ENCODE assay signal across 22 cellular contexts in the genomic region with DNA sequence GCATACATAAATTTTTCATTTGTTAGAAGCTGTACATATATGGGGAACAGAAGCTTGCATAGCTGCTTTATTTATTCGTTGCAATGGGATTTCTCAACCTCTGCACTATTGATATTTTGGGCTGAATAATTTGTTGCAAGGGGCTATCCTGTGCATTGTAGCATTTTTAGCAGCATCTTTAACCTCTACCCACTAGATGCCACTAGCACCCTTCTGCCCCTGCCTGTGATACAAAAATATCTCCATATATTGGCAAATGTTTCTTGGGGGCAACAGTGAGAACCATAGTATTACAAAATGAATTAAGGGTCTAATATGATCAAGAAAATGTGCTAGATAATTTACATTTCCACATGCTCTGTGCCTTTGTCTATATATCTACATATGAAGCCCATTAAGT.
DNase-seq lines count a peak whose midpoint lies in the region; ATAC-seq, FAIRE-seq and TF ChIP-seq lines count a peak whose summit lies in the region.
"Had no signal": no experiment of that assay in that cellular context is flagged by ENCODE, and none has a peak within 500 bp of the region (broad histone marks: within the 10 kb centered on the region; RNA-seq: fewer than 3 reads in every experiment).

No MANE protein-coding gene starts in this region.

- TF ChIP-seq CTCF in left ventricle myocardium inferior (IDR thresholded peaks at IDR 0.05; ENCODE audit: borderline replicate concordance) (peak; percentile 33), heart left ventricle (IDR thresholded peaks at IDR 0.05) (peak in 5 of 12 donors; percentile 9 to 38 (median 25)), SK-N-SH (IDR thresholded peaks at IDR 0.05) (peak; percentile 61), fibroblast of pulmonary artery (IDR thresholded peaks at IDR 0.05; ENCODE audit: low read length, missing control alignments) (peak; percentile 44), thyroid gland (IDR thresholded peaks at IDR 0.05) (peak in 1 of 6 experiments; percentile 12)

- DNase-seq in left ventricle myocardium inferior (no peak), heart left ventricle (no peak), SK-N-SH (no peak), fibroblast of pulmonary artery (ENCODE audit: low read depth) (peak; percentile 22), thyroid gland (no peak), Ammon's horn (ENCODE audit: low spot score) (no peak), GM12892 (ENCODE audit: insufficient read length) (no peak), NCI-H2081 (lab: John Stamatoyannopoulos, UW) (no peak)
- DNase-seq: activated CD4-positive, alpha-beta memory T cell treated with anti-CD3 and anti-CD28 coated beads for 36 hours; activated naive CD4-positive, alpha-beta T cell treated with Interleukin-2 at 50 U/mL for 16 hours; anterior cingulate cortex; CD8-positive, alpha-beta T cell; Kasumi-1; NCI-H1105 treated with DMSO at 0.1 percent for 48 hours; NCI-H524 treated with DMSO at 0.1 percent for 48 hours; SIG-M5; stimulated activated CD4-positive, alpha-beta T cell treated with anti-CD3 and anti-CD28 coated beads, Interleukin-12 subunit alpha, Interleukin-12 subunit beta, amount 100 ng/mL, for 4 hours; stimulated activated CD8-positive, alpha-beta memory T cell treated with anti-CD3 and anti-CD28 coated beads, Interleukin-4, amount 100 ng/mL, for 48 hours; T-helper 2 cell; WERI-Rb-1 had no signal

- TF ChIP-seq RAD21 in SK-N-SH (IDR thresholded peaks at IDR 0.05; ENCODE audit: low read length), result peak; percentile 72

- H3K9me3 ChIP-seq in left ventricle myocardium inferior (replicated peaks) (no peaks in the 10 kb centered on the region), heart left ventricle (no peaks in the 10 kb centered on the region), SK-N-SH (no peaks in the 10 kb centered on the region), thyroid gland (no peaks in the 10 kb centered on the region)

- H3K27me3 ChIP-seq in left ventricle myocardium inferior (ENCODE audit: low read depth) (no peaks in the 10 kb centered on the region), heart left ventricle (no peaks in the 10 kb centered on the region), SK-N-SH (ENCODE audit: insufficient read depth) (no peaks in the 10 kb centered on the region), thyroid gland (no peaks in the 10 kb centered on the region)

- no peaks in the 10 kb centered on the region for H3K79me2 ChIP-seq in SK-N-SH (ENCODE audit: insufficient read depth)

- H3K9ac ChIP-seq in SK-N-SH, result no peak overlapping the region

- no peak for TF ChIP-seq POLR2A in heart left ventricle (IDR thresholded peaks at IDR 0.05)
- no peak for TF ChIP-seq POLR2A in thyroid gland (IDR thresholded peaks at IDR 0.05)
- no peak for TF ChIP-seq POLR2A in GM12892 (IDR thresholded peaks at IDR 0.05; ENCODE audit: low read depth, low read length)

- CTCF ChIA-PET in SK-N-SH (lab: Yijun Ruan, JAX), result interaction anchor here (0.8 kb wide), 1 partner anchor 24 kb away, joined by 4 read pairs; no protein-coding TSS in a partner anchor

- H2AFZ ChIP-seq in SK-N-SH (ENCODE audit: low read depth), result no peak overlapping the region

- H3K27ac ChIP-seq in left ventricle myocardium inferior (replicated peaks) (no peak overlapping the region), heart left ventricle (no peak overlapping the region), SK-N-SH (ENCODE audit: low read depth in 2 of 2, low read length in 1 of 2) (no peak overlapping the region), thyroid gland (no peak overlapping the region)
- H3K27ac ChIP-seq: WERI-Rb-1 had no signal

- 47 to 60% (median 52%) methylated on average over 1 of the region's 1 CpG for WGBS in heart left ventricle, 4 donors
- WGBS in SK-N-SH (ENCODE audit: low lambda C conversion rate), result 26% methylated on average over 1 of the region's 1 CpG
- WGBS in thyroid gland, 2 donors, result 66 to 67% methylated on average over 1 of the region's 1 CpG

- POLR2A ChIA-PET in SK-N-SH (lab: Yijun Ruan, JAX), result no interaction called here

- H3K4me2 ChIP-seq in SK-N-SH, result no peak overlapping the region

- TF ChIP-seq EP300 in SK-N-SH (IDR thresholded peaks at IDR 0.05; ENCODE audit: borderline replicate concordance in 1 of 2, low read depth in 1 of 2, low read length in 1 of 2), result no peak

- no peaks in the 10 kb centered on the region for H4K20me1 ChIP-seq in SK-N-SH (ENCODE audit: insufficient read depth)

- no peaks in the 10 kb centered on the region for H3K36me3 ChIP-seq in left ventricle myocardium inferior
- no peaks in the 10 kb centered on the region for H3K36me3 ChIP-seq in heart left ventricle
- no peaks in the 10 kb centered on the region for H3K36me3 ChIP-seq in SK-N-SH (replicated peaks in 1 of 2; ENCODE audit: control insufficient read depth in 1 of 2, insufficient read depth in 2 of 2, low read length in 1 of 2)
- no peaks in the 10 kb centered on the region for H3K36me3 ChIP-seq in thyroid gland
- H3K36me3 ChIP-seq: WERI-Rb-1 had no signal

- no peak for FAIRE-seq in GM12892 (lab: Jason Lieb, UNC)
- FAIRE-seq: colon, frontal cortex had no signal

- no peaks in the 10 kb centered on the region for H3K4me1 ChIP-seq in left ventricle myocardium inferior
- no peaks in the 10 kb centered on the region for H3K4me1 ChIP-seq in heart left ventricle
- no peaks in the 10 kb centered on the region for H3K4me1 ChIP-seq in SK-N-SH (ENCODE audit: control insufficient read depth in 1 of 2, insufficient read depth in 2 of 2, low read depth in 1 of 2, low read length in 1 of 2)
- no peaks in the 10 kb centered on the region for H3K4me1 ChIP-seq in thyroid gland

- H3K9me2 ChIP-seq in SK-N-SH, result no peaks in the 10 kb centered on the region

- ATAC-seq in heart left ventricle, result no peak
- ATAC-seq: CD8-positive, alpha-beta T cell had no signal

- no peaks in the 10 kb centered on the region for H3F3A ChIP-seq in SK-N-SH (replicated peaks; ENCODE audit: insufficient read depth)

- H3K4me3 ChIP-seq in left ventricle myocardium inferior, result no peak overlapping the region
- no peak overlapping the region for H3K4me3 ChIP-seq in heart left ventricle
- no peak overlapping the region for H3K4me3 ChIP-seq in SK-N-SH (ENCODE audit: low read depth in 2 of 2, low read length in 1 of 2)
- no peak overlapping the region for H3K4me3 ChIP-seq in fibroblast of pulmonary artery (replicated peaks; ENCODE audit: low read depth, low read length)
- no peak overlapping the region for H3K4me3 ChIP-seq in thyroid gland (replicated peaks in 1 of 3)

- intact Hi-C loops in left ventricle myocardium inferior (cut with micrococcal nuclease) (no loop called here), heart left ventricle (cut with DNase I) (no loop called here), thyroid gland (cut with DNase I) (no loop called here)

TF ChIP-seq in SK-N-SH, 30 proteins besides CTCF, POLR2A, EP300 and RAD21:
- peak; percentile 43 for TF ChIP-seq SMC3 (IDR thresholded peaks at IDR 0.05; ENCODE audit: low read depth, low read length)
- TF ChIP-seq, protein P1, sequence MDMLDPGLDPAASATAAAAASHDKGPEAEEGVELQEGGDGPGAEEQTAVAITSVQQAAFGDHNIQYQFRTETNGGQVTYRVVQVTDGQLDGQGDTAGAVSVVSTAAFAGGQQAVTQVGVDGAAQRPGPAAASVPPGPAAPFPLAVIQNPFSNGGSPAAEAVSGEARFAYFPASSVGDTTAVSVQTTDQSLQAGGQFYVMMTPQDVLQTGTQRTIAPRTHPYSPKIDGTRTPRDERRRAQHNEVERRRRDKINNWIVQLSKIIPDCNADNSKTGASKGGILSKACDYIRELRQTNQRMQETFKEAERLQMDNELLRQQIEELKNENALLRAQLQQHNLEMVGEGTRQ (IDR thresholded peaks at IDR 0.05; ENCODE audit: borderline replicate concordance, low read depth, low read length), result no peak
